ENCODE assay signal across 1 cellular context in genomic region chr3:9731206-9732079, GRCh38.
A peak's percentile ranks its signal among the peaks of the same experiment; 100 is the strongest.
TF ChIP-seq lines count a peak whose summit lies in the region.

TSS of gene BRPF1 (plus strand) at chr3:9731735. CDS start at chr3:9734141, 2,406 bp downstream.

TF ChIP-seq in K562, 482 proteins besides CTCF, POLR2A, EP300 and RAD21 (continued from another document and continues in another):
- no peak for TF ChIP-seq ZNF512 (tag; IDR thresholded peaks at IDR 0.05)
- TF ChIP-seq SRSF1 (IDR thresholded peaks at IDR 0.05; ENCODE audit: low read depth, low read length) = no peak
- no peak for TF ChIP-seq XRCC4 (IDR thresholded peaks at IDR 0.05; ENCODE audit: extremely low read depth, insufficient read depth, insufficient read length)
- no peak for TF ChIP-seq SMARCB1 (IDR thresholded peaks at IDR 0.05; ENCODE audit: insufficient read length, low read depth)
- TF ChIP-seq NR2C1 (IDR thresholded peaks at IDR 0.05) = peak; percentile 58; the same call in 1 of the 2 replicates
- TF ChIP-seq NR2C1 (tag; IDR thresholded peaks at IDR 0.05) = peak; percentile 80
- no peak for TF ChIP-seq SNIP1 (IDR thresholded peaks at IDR 0.05; ENCODE audit: low read depth)
- 0 out of 4 replicates have a peak, but pooled peaks of 1 of the 2 experiments have one; percentile 19 for TF ChIP-seq KDM1A (IDR thresholded peaks at IDR 0.05)
- no peak for TF ChIP-seq HBP1 (CRISPR knock-in tag; IDR thresholded peaks at IDR 0.05)
- TF ChIP-seq SMAD3 (CRISPR knock-in tag; conservative IDR thresholded peaks at IDR 0.05) = no peak
- no peak for TF ChIP-seq ZNF395 (CRISPR knock-in tag; IDR thresholded peaks at IDR 0.05)
- no peak for TF ChIP-seq ILF3 (IDR thresholded peaks at IDR 0.05; ENCODE audit: borderline replicate concordance)
- TF ChIP-seq TAF9B (IDR thresholded peaks at IDR 0.05; ENCODE audit: partially characterized antibody) = peak; percentile 92
- TF ChIP-seq TCFL5 (CRISPR knock-in tag; conservative IDR thresholded peaks at IDR 0.05) = no peak
- no peak for TF ChIP-seq IRF2 (CRISPR knock-in tag; IDR thresholded peaks at IDR 0.05)
- peak; percentile 88; the same call in 1 of the 2 replicates for TF ChIP-seq PHF8 (IDR thresholded peaks at IDR 0.05; ENCODE audit: borderline replicate concordance, low read length)
- TF ChIP-seq SMC3 (conservative IDR thresholded peaks at IDR 0.05; ENCODE audit: insufficient read depth, low read depth, low read length) = no peak; the same call in 1 of the 2 replicates
- peak; percentile 39 for TF ChIP-seq POU5F1 (IDR thresholded peaks at IDR 0.05; ENCODE audit: borderline replicate concordance, low read depth, low read length, partially characterized antibody)
- TF ChIP-seq ZBTB5 (IDR thresholded peaks at IDR 0.05) = peak; percentile 96
- TF ChIP-seq PURB (CRISPR knock-in tag; IDR thresholded peaks at IDR 0.05; ENCODE audit: low read depth) = no peak
- no peak for TF ChIP-seq U2AF2 (optimal IDR thresholded peaks at IDR 0.05; ENCODE audit: low read depth, low read length)
- peak; percentile 64; the same call in 1 of the 2 replicates for TF ChIP-seq GTF2F1 (IDR thresholded peaks at IDR 0.05; ENCODE audit: low read depth, low read length)
- TF ChIP-seq CREB1 (IDR thresholded peaks at IDR 0.05) = peak; percentile 77
- peak; percentile 88 for TF ChIP-seq CREB1 (CRISPR knock-in tag; IDR thresholded peaks at IDR 0.05)
- peak; percentile 84 for TF ChIP-seq MYC (IDR thresholded peaks at IDR 0.05; ENCODE audit: low read depth, low read length)
- peak; percentile 76; the same call in 1 of the 2 replicates for TF ChIP-seq MYC (CRISPR knock-in tag; IDR thresholded peaks at IDR 0.05; ENCODE audit: borderline replicate concordance, low read depth)
- TF ChIP-seq ZNF253 (CRISPR knock-in tag; conservative IDR thresholded peaks at IDR 0.05) = no peak
- no peak for TF ChIP-seq SFPQ (IDR thresholded peaks at IDR 0.05; ENCODE audit: low read depth, low read length)
- TF ChIP-seq ZNF561 (CRISPR knock-in tag; conservative IDR thresholded peaks at IDR 0.05) = no peak
- no peak for TF ChIP-seq FOXJ3 (CRISPR knock-in tag; IDR thresholded peaks at IDR 0.05)
- peak; percentile 96 for TF ChIP-seq SIN3B (IDR thresholded peaks at IDR 0.05; ENCODE audit: low read depth)
- no peak for TF ChIP-seq ZNF232 (CRISPR knock-in tag; IDR thresholded peaks at IDR 0.05)
- TF ChIP-seq ZNF165 (CRISPR knock-in tag; IDR thresholded peaks at IDR 0.05; ENCODE audit: borderline replicate concordance) = 0 out of 2 replicates have a peak, but pooled peaks have one; percentile 52
- no peak for TF ChIP-seq GATA2 (CRISPR knock-in tag; IDR thresholded peaks at IDR 0.05)
- TF ChIP-seq ZNF121 (CRISPR knock-in tag; conservative IDR thresholded peaks at IDR 0.05) = no peak
- TF ChIP-seq KLF16 (IDR thresholded peaks at IDR 0.05) = no peak
- peak; percentile 75 for TF ChIP-seq USF1 (CRISPR knock-in tag; IDR thresholded peaks at IDR 0.05)
- peak; percentile 79; the same call in 1 of the 2 replicates for TF ChIP-seq CREB3L1 (IDR thresholded peaks at IDR 0.05; ENCODE audit: borderline replicate concordance, low read depth)
- TF ChIP-seq HMBOX1 (IDR thresholded peaks at IDR 0.05) = no peak
- no peak for TF ChIP-seq SMARCA4 (IDR thresholded peaks at IDR 0.05)
- no peak for TF ChIP-seq POLR3G (IDR thresholded peaks at IDR 0.05; ENCODE audit: extremely low read depth, insufficient read length, insufficient replicate concordance)
- TF ChIP-seq BRD4 (IDR thresholded peaks at IDR 0.05) = peak; percentile 53; the same call in 1 of the 2 replicates
- peak; percentile 73 for TF ChIP-seq ZBTB12 (CRISPR knock-in tag; IDR thresholded peaks at IDR 0.05)
